Comparison of ENCODE assay signal across 9 cellular contexts in the genomic region with DNA sequence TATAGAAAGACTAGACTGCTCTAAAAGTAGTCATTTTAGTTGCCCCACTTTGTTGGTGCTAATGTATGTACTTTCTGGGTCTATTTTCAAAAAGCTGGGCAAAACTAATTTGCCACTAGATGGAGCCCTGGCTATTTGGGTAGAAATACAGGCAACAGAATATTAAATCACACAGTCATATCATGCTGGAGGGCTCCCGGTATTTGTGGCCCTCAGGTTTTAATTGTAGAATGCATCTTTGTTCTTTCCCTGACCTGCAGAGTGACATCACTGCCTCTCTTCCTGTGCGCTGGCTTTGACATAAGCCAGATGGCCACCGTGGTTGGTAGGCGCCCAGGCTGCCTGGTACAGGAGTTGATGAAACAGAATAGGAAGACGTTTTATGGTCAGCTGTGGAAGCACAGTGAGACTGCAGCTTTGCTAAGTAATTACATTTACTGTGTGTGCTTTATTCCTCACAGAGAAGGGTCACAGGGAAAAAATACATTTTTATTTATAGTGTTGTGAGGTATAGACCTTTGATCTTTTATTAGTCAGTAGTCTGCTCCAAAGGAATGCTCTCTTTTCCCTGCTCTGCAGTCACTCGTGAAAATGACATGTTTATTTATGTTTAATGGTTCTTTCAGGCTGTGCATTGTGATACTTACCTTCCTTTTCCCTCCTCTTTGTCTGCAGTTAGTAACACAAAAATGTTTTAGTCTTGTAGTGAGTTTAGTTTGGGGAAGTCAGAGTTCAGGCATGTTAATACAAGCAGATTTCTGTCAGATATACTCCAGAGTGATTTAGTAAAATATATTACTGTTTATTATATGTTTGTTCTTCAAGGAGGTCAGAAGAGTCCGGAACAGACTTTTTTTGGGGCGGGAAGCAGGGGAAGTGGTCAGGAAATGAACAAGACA. TPM values are rescaled to one million over a fixed set of nuclear protein-coding genes. Genes with fewer than 3 reads are reported as not detected.
DNase-seq lines count a peak whose midpoint lies in the region; ATAC-seq, FAIRE-seq and TF ChIP-seq lines count a peak whose summit lies in the region.
"Had no signal": no experiment of that assay in that cellular context is flagged by ENCODE, and none has a peak within 500 bp of the region (broad histone marks: within the 10 kb centered on the region; RNA-seq: fewer than 3 reads in every experiment).

No MANE protein-coding gene starts in this region.

- peak; percentile 6 for DNase-seq in stimulated activated CD4-positive, alpha-beta T cell treated with anti-CD3 and anti-CD28 coated beads, Interleukin-15, amount 100 ng/mL, for 24 hours
- DNase-seq in stimulated activated CD4-positive, alpha-beta T cell treated with anti-CD3 and anti-CD28 coated beads, Interleukin-4, amount 100 ng/mL, for 24 hours = no peak
- DNase-seq in NCI-H69 (lab: John Stamatoyannopoulos, UW) = peak; percentile 32
- peak; percentile 62 for DNase-seq in bronchial epithelial cell (ENCODE audit: low read depth)
- no peak for DNase-seq in right lobe of liver
- DNase-seq in activated naive CD4-positive, alpha-beta T cell treated with anti-CD3 and anti-CD28 coated beads, Interleukin-2, amount 50 U/mL, for 16 hours = no peak
- DNase-seq in effector memory CD4-positive, alpha-beta T cell = no peak

- TF ChIP-seq POLR2A in right lobe of liver (IDR thresholded peaks at IDR 0.05) = no peak

- no peaks in the 10 kb centered on the region for H3K4me1 ChIP-seq in right lobe of liver
- no peaks in the 10 kb centered on the region for H3K4me1 ChIP-seq in effector memory CD4-positive, alpha-beta T cell (ENCODE audit: control insufficient read depth, insufficient read depth, low read length, poor library complexity, severe bottlenecking)

- no peaks in the 10 kb centered on the region for H3K9me3 ChIP-seq in right lobe of liver
- H3K9me3 ChIP-seq in effector memory CD4-positive, alpha-beta T cell (ENCODE audit: control insufficient read depth, low read length) = no peaks in the 10 kb centered on the region
- H3K9me3 ChIP-seq: thoracic aorta had no signal

- FAIRE-seq in bronchial epithelial cell (lab: Jason Lieb, UNC) = no peak

- no peaks in the 10 kb centered on the region for H3K27me3 ChIP-seq in bronchial epithelial cell (ENCODE audit: control insufficient read depth, insufficient read depth, low read length)
- no peaks in the 10 kb centered on the region for H3K27me3 ChIP-seq in right lobe of liver
- no peaks in the 10 kb centered on the region for H3K27me3 ChIP-seq in effector memory CD4-positive, alpha-beta T cell (replicated peaks; ENCODE audit: control insufficient read depth, insufficient read depth, low read length, poor library complexity, severe bottlenecking)

- intact Hi-C loops in right lobe of liver (cut with DNase I) = no loop called here

- H3K36me3 ChIP-seq in bronchial epithelial cell (ENCODE audit: control insufficient read depth, insufficient read depth, low read length) = no peaks in the 10 kb centered on the region
- no peaks in the 10 kb centered on the region for H3K36me3 ChIP-seq in right lobe of liver
- no peaks in the 10 kb centered on the region for H3K36me3 ChIP-seq in effector memory CD4-positive, alpha-beta T cell (ENCODE audit: control insufficient read depth, insufficient read depth, low read length)
- H3K36me3 ChIP-seq: thoracic aorta had no signal

- ATAC-seq in right lobe of liver (peak; percentile 53 to 76 (median 65)), HG03175 (IDR thresholded peaks at IDR 0.05; ENCODE audit: unreplicated experiment) (no peak)

- H3K4me3 ChIP-seq in bronchial epithelial cell (ENCODE audit: low read depth, low read length) (no peak overlapping the region), right lobe of liver (no peak overlapping the region)
- no peak overlapping the region for H3K4me3 ChIP-seq in effector memory CD4-positive, alpha-beta T cell (ENCODE audit: insufficient read depth, low read depth, low read length, poor library complexity, severe bottlenecking)
- H3K4me3 ChIP-seq: thoracic aorta had no signal

- WGBS in right lobe of liver (ENCODE audit: insufficient coverage, low coverage, low lambda C conversion rate, missing lambda C conversion rate) = 24% methylated on average over 8 of the region's 8 CpGs

- TF ChIP-seq CTCF in bronchial epithelial cell (IDR thresholded peaks at IDR 0.05; ENCODE audit: insufficient read depth, low read length, severe bottlenecking) (peak; percentile 60), right lobe of liver (IDR thresholded peaks at IDR 0.05) (peak; percentile 54 to 74 (median 63))

- H3K27ac ChIP-seq in right lobe of liver = no peak overlapping the region
- no peak overlapping the region for H3K27ac ChIP-seq in effector memory CD4-positive, alpha-beta T cell (ENCODE audit: insufficient read depth, low read length, poor library complexity, severe bottlenecking)
- H3K27ac ChIP-seq: thoracic aorta had no signal

RNA-seq across cellular contexts. Expression of a gene that starts 28.4 kb away (rescaled TPM):
- total RNA-seq in bronchial epithelial cell (1.6 and 4.2 TPM in 2 replicates), right lobe of liver (1 to 10 TPM; 1.4 to 5.6 (median 2.6) TPM)

Comparison
In these comparisons a context has a peak if more than half of its experiments do, and no peak if none do; other contexts are left out.
1. DNase-seq: peak in stimulated activated CD4-positive, alpha-beta T cell treated with anti-CD3 and anti-CD28 coated beads, Interleukin-15, amount 100 ng/mL, for 24 hours (single experiment), NCI-H69 (single experiment) and bronchial epithelial cell (single experiment); none in stimulated activated CD4-positive, alpha-beta T cell treated with anti-CD3 and anti-CD28 coated beads, Interleukin-4, amount 100 ng/mL, for 24 hours (single experiment), right lobe of liver (0 of 3), activated naive CD4-positive, alpha-beta T cell treated with anti-CD3 and anti-CD28 coated beads, Interleukin-2, amount 50 U/mL, for 16 hours (single experiment) and effector memory CD4-positive, alpha-beta T cell (0 of 3).